Comparison of ENCODE assay signal across 2 cellular contexts in the genomic region with DNA sequence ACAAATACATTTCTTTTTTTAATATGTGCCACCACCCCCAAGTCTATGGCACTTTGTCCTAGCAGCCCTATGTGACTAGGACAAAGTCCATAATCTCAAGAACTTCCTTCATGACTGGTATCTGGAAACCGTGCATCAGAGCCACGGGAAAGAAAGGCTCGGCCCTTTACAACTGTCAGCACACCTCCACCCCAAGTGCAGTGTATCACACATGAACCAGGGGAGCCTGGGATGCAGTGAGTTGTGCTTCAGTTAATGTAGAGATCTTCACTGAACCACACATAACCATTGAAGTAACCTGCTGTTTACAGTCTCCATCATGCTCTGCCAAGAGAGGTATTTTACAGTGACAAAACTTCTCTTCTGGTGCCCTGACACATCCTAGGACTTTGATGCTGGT. TPM values are rescaled to one million over a fixed set of nuclear protein-coding genes. Genes with fewer than 3 reads are reported as not detected.
"Had no signal": no experiment of that assay in that cellular context is flagged by ENCODE, and none has a peak within 500 bp of the region (broad histone marks: within the 10 kb centered on the region; RNA-seq: fewer than 3 reads in every experiment).

No MANE protein-coding gene starts in this region.

RNA-seq across cellular contexts. Expression of gene NUTM2B, which starts 11.9 kb away (rescaled TPM):
- polyA plus RNA-seq: GM23248, GM23338 had no signal
